ENCODE assay signal across 11 cellular contexts in genomic region chr1:93219443-93219842, GRCh38. TPM values are rescaled to one million over a fixed set of nuclear protein-coding genes. Genes with fewer than 3 reads are reported as not detected.
DNase-seq lines count a peak whose midpoint lies in the region; ATAC-seq and TF ChIP-seq lines count a peak whose summit lies in the region.
"Had no signal": no experiment of that assay in that cellular context is flagged by ENCODE, and none has a peak within 500 bp of the region (broad histone marks: within the 10 kb centered on the region; RNA-seq: fewer than 3 reads in every experiment).

No MANE protein-coding gene starts in this region.

- peak overlapping the region; percentile 64 for H3K27ac Mint-ChIP-seq in activated T-cell treated with anti-CD3 and anti-CD28 coated beads, Interleukin-2, amount 50 U/mL, for 72 hours
- H3K27ac Mint-ChIP-seq: nephron progenitor cell had no signal

- H3K9ac ChIP-seq in trophoblast cell (ENCODE audit: low read length): no peak overlapping the region

- H3K4me1 ChIP-seq in trophoblast cell (ENCODE audit: control insufficient read depth in 1 of 2, insufficient read depth in 2 of 2, low read length in 2 of 2): no peaks in the 10 kb centered on the region
- H3K4me1 ChIP-seq in left ventricle myocardium inferior: no peaks in the 10 kb centered on the region

- no peaks in the 10 kb centered on the region for H3K27me3 Mint-ChIP-seq in activated T-cell treated with anti-CD3 and anti-CD28 coated beads, Interleukin-2, amount 50 U/mL, for 72 hours (ENCODE audit: low read depth)

- H3K4me2 ChIP-seq in trophoblast cell (ENCODE audit: low read length): no peak overlapping the region

- no peak overlapping the region for H4K91ac ChIP-seq in trophoblast cell (ENCODE audit: low read depth, low read length)

- H3K9me3 ChIP-seq in trophoblast cell (ENCODE audit: insufficient read depth, low read depth, low read length) (no peaks in the 10 kb centered on the region), left ventricle myocardium inferior (replicated peaks) (peaks cover 4% of the 10 kb centered on the region)

- no peak overlapping the region for H3K18ac ChIP-seq in trophoblast cell (ENCODE audit: low read length)

- H3K27ac ChIP-seq in trophoblast cell (ENCODE audit: low read depth, low read length): no peak overlapping the region
- H3K27ac ChIP-seq in left ventricle myocardium inferior (replicated peaks): no peak overlapping the region
- H3K27ac ChIP-seq: 22Rv1 had no signal

- H2BK120ac ChIP-seq in trophoblast cell (ENCODE audit: insufficient read depth, low read length, poor library complexity): no peak overlapping the region

- H2BK5ac ChIP-seq in trophoblast cell (ENCODE audit: low read depth, low read length, poor library complexity): no peak overlapping the region

- H3K4me3 ChIP-seq in trophoblast cell (ENCODE audit: low read depth, low read length) (no peak overlapping the region), left ventricle myocardium inferior (no peak overlapping the region)

- H2AFZ ChIP-seq in trophoblast cell (ENCODE audit: insufficient read depth, low read length, poor library complexity): no peak overlapping the region

- no peak overlapping the region for H3K23ac ChIP-seq in trophoblast cell (ENCODE audit: low read length)

- peaks cover 21% of the 10 kb centered on the region for H3K4me1 Mint-ChIP-seq in activated T-cell treated with anti-CD3 and anti-CD28 coated beads, Interleukin-2, amount 50 U/mL, for 72 hours (ENCODE audit: low read depth)
- H3K4me1 Mint-ChIP-seq: nephron progenitor cell had no signal

- H2AK5ac ChIP-seq in trophoblast cell (ENCODE audit: low read length): no peak overlapping the region

- H3K79me2 ChIP-seq in trophoblast cell (ENCODE audit: control insufficient read depth, insufficient read depth, low read length, poor library complexity): no peaks in the 10 kb centered on the region

- H3K36me3 ChIP-seq in trophoblast cell (ENCODE audit: control insufficient read depth in 1 of 2, insufficient read depth in 2 of 2, low read length in 2 of 2): peaks cover 3 to 9% of the 10 kb centered on the region in 2 experiments
- H3K36me3 ChIP-seq in left ventricle myocardium inferior: peaks cover 21% of the 10 kb centered on the region

- no peak overlapping the region for H4K8ac ChIP-seq in trophoblast cell (ENCODE audit: low read depth, low read length)

- peak; percentile 41 for ATAC-seq in HG03565 (IDR thresholded peaks at IDR 0.05; ENCODE audit: unreplicated experiment)
- ATAC-seq in activated T-cell treated with anti-CD3 and anti-CD28 coated beads, Interleukin-2, amount 50 U/mL, for 72 hours (replicated peaks in 1 of 2): peak; percentile 72 to 74
- ATAC-seq: PC-3 had no signal

- DNase-seq in NCI-H2107 treated with DMSO at 0.1 percent for 48 hours (lab: John Stamatoyannopoulos, UW; ENCODE audit: unreplicated experiment) (peak; percentile 11), NCI-H2107 (lab: John Stamatoyannopoulos, UW) (no peak), trophoblast cell (peak; percentile 64 to 85), CD1c-positive myeloid dendritic cell (ENCODE audit: extremely low spot score) (no peak), left ventricle myocardium inferior (no peak), GOT3 (lab: John Stamatoyannopoulos, UW) (no peak)
- peak; percentile 3 to 14 for DNase-seq in activated T-cell treated with anti-CD3 and anti-CD28 coated beads, Interleukin-2, amount 50 U/mL, for 72 hours
- DNase-seq: nephron progenitor cell, PC-3 had no signal

- peaks cover 10 to 51% of the 10 kb centered on the region in 2 donors for H3K36me3 Mint-ChIP-seq in activated T-cell treated with anti-CD3 and anti-CD28 coated beads, Interleukin-2, amount 50 U/mL, for 72 hours (ENCODE audit: insufficient read depth in 2 of 2)

- no peak overlapping the region for H4K12ac ChIP-seq in trophoblast cell (ENCODE audit: low read depth, low read length)

- intact Hi-C loops in left ventricle myocardium inferior (cut with micrococcal nuclease): no loop called here

- no peaks in the 10 kb centered on the region for H3K79me1 ChIP-seq in trophoblast cell (ENCODE audit: low read length)

- no peak overlapping the region for H3K4ac ChIP-seq in trophoblast cell (ENCODE audit: low read depth, low read length)

- peak overlapping the region; percentile 38 to 52 for H3K4me3 Mint-ChIP-seq in activated T-cell treated with anti-CD3 and anti-CD28 coated beads, Interleukin-2, amount 50 U/mL, for 72 hours
- H3K4me3 Mint-ChIP-seq: nephron progenitor cell had no signal

- TF ChIP-seq CTCF in left ventricle myocardium inferior (IDR thresholded peaks at IDR 0.05; ENCODE audit: borderline replicate concordance): no peak

- no peak overlapping the region for H3K14ac ChIP-seq in trophoblast cell (ENCODE audit: low read length)

- WGBS in trophoblast cell (ENCODE audit: extremely low coverage, insufficient coverage, insufficient read length): no CpG with 5 or more reads among the region's 6 CpGs

- no peaks in the 10 kb centered on the region for H3K9me3 Mint-ChIP-seq in activated T-cell treated with anti-CD3 and anti-CD28 coated beads, Interleukin-2, amount 50 U/mL, for 72 hours
- H3K9me3 Mint-ChIP-seq: nephron progenitor cell had no signal

- no peaks in the 10 kb centered on the region for H3K27me3 ChIP-seq in trophoblast cell (ENCODE audit: insufficient read depth, low read length)
- no peaks in the 10 kb centered on the region for H3K27me3 ChIP-seq in left ventricle myocardium inferior (ENCODE audit: low read depth)

- H2BK12ac ChIP-seq in trophoblast cell (ENCODE audit: low read length): no peak overlapping the region

RNA-seq across cellular contexts. Expression of gene CCDC18, which starts 38.9 kb away (rescaled TPM):
- total RNA-seq in activated T-cell treated with anti-CD3 and anti-CD28 coated beads, Interleukin-2, amount 50 U/mL, for 72 hours: 10 to 100 TPM; 27.0 to 30.1 TPM
- polyA plus RNA-seq in trophoblast cell (2013): 9.9 and 10.8 TPM in 2 replicates
- total RNA-seq in left ventricle myocardium inferior: 3.4 TPM

RNA-seq across cellular contexts. Expression of gene TMED5, which starts 39.2 kb away (rescaled TPM):
- total RNA-seq in activated T-cell treated with anti-CD3 and anti-CD28 coated beads, Interleukin-2, amount 50 U/mL, for 72 hours: 10 to 100 TPM; 50.2 to 65.3 TPM
- 107 and 109 TPM in 2 replicates for polyA plus RNA-seq in trophoblast cell (2013)
- 44.0 TPM for total RNA-seq in left ventricle myocardium inferior

Comparison
In these comparisons a context has a peak if more than half of its experiments do, and no peak if none do; other contexts are left out.
1. DNase-seq: peak in NCI-H2107 treated with DMSO at 0.1 percent for 48 hours (single experiment), activated T-cell treated with anti-CD3 and anti-CD28 coated beads, Interleukin-2, amount 50 U/mL, for 72 hours (2 of 2) and trophoblast cell (2 of 2); none in NCI-H2107 (single experiment), CD1c-positive myeloid dendritic cell (single experiment), left ventricle myocardium inferior (single experiment) and GOT3 (single experiment).